8 cellular contexts compared by ENCODE assay signal in the genomic region with DNA sequence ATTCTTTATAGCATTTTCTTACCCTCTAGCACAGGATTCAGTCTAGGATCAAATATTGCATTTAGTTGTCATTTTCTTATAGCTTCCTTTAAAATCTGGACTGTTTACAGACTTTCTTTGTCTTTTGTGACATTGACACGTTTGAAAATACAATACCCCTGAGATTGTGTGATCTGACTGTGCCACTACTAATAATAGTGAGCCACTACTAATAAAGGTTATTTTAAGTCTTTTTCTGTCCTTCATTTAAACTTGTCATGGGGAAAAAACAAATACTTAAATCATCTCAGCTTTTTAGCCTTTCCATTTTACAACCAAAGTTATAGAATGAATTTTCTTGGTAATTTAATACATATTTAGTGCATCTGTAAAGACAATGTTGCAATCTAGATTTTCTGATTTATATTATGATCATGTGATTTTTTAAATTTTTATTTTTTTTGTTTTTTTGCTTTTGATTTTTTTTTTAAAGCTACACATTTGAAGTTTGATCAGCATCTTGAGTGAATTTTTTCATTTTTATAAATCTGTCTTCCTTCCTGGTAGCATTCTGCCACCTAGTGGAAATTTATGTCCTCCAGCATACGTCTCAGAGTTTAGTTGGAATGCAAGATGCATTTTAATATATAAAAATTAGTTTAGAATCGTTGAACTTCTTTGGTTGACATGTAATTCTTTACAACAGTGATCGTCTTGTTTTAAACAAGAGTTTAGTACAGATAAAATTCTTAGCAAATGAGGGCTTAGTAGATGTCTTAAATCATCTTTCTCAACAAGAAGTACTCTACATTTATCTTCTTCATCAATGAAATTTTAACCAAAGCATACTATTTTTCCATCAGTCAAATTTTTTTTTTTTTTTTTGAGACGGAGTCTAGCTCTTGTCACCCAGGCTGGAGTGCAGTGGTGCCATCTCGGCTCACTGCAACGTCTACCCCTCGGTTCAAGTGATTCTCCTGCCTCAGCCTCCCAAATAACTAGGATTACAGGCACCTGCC.
DNase-seq lines count a peak whose midpoint lies in the region; ATAC-seq, FAIRE-seq and TF ChIP-seq lines count a peak whose summit lies in the region.

No MANE protein-coding gene starts in this region.

- no peaks in the 10 kb centered on the region for H3K9me3 ChIP-seq in K562 (replicated peaks; ENCODE audit: control insufficient read depth, insufficient read depth, low read depth, low read length)
- H3K9me3 ChIP-seq in kidney (ENCODE audit: control insufficient read depth in 1 of 2, low read length in 2 of 2), result no peaks in the 10 kb centered on the region

- H3K4me3 ChIP-seq in H7 (ENCODE audit: insufficient read depth, low read depth, low read length) (no peak overlapping the region), K562 (no peak overlapping the region), kidney (ENCODE audit: low read length in 2 of 2) (no peak overlapping the region)

- peaks cover 7% of the 10 kb centered on the region for H3K36me3 Mint-ChIP-seq in type B pancreatic cell

- TF ChIP-seq CTCF in K562 (IDR thresholded peaks at IDR 0.05 in 2 of 3, conservative IDR thresholded peaks at IDR 0.05 in 1 of 3; ENCODE audit: insufficient read depth in 2 of 3, low read depth in 1 of 3, low read length in 3 of 3) (peak in 2 of 3 experiments; percentile 57 to 90; a peak in 4 of 6 replicates), kidney (IDR thresholded peaks at IDR 0.05; ENCODE audit: borderline replicate concordance, extremely low read depth, insufficient read depth) (peak; percentile 74), type B pancreatic cell (conservative IDR thresholded peaks at IDR 0.05) (peak; percentile 94)

- H3K36me3 ChIP-seq in H7 (replicated peaks; ENCODE audit: control insufficient read depth, insufficient read depth, low read length) (no peaks in the 10 kb centered on the region), K562 (ENCODE audit: control insufficient read depth, insufficient read depth, low read length) (peaks cover 24% of the 10 kb centered on the region; the same call in 1 of the 3 replicates), kidney (ENCODE audit: control insufficient read depth in 1 of 2, insufficient read depth in 2 of 2, low read length in 2 of 2) (no peaks in the 10 kb centered on the region)

- no peaks in the 10 kb centered on the region for H3K27me3 ChIP-seq in H7 (ENCODE audit: control insufficient read depth, insufficient read depth, low read length)
- no peaks in the 10 kb centered on the region for H3K27me3 ChIP-seq in K562 (ENCODE audit: control insufficient read depth in 2 of 2, insufficient read depth in 2 of 2, low read length in 2 of 2)

- ATAC-seq in K562, result peak; percentile 73
- no peak for ATAC-seq in HG03432 (IDR thresholded peaks at IDR 0.05; ENCODE audit: unreplicated experiment)
- no peak for ATAC-seq in GM19023 (IDR thresholded peaks at IDR 0.05; ENCODE audit: unreplicated experiment)

- no peak overlapping the region for H3K4me2 ChIP-seq in K562 (ENCODE audit: insufficient read depth, low read length)

- no peak overlapping the region for H3K27ac Mint-ChIP-seq in type B pancreatic cell

- H3K4me1 ChIP-seq in K562 (replicated peaks in 1 of 2; ENCODE audit: control insufficient read depth in 2 of 2, insufficient read depth in 2 of 2, low read length in 2 of 2) (peaks cover 0 to 3% of the 10 kb centered on the region in 2 experiments; a peak in 1 of 5 replicates), kidney (ENCODE audit: control insufficient read depth in 1 of 2, insufficient read depth in 1 of 2, low read depth in 1 of 2, low read length in 2 of 2) (no peaks in the 10 kb centered on the region)

- DNase-seq in COLO668 (lab: John Stamatoyannopoulos, UW; ENCODE audit: unreplicated experiment) (peak; percentile 7), H7 (peak; percentile 33), NCI-H526 (lab: John Stamatoyannopoulos, UW) (peak; percentile 60 to 82), K562 (ENCODE audit: extremely low read depth in 1 of 4, low spot score in 3 of 4) (peak in 3 of 4 experiments; percentile 32 to 63 (median 42)), kidney (no peak), type B pancreatic cell (ENCODE audit: extremely low spot score, unreplicated experiment) (no peak)

- H3K9me1 ChIP-seq in K562 (ENCODE audit: control insufficient read depth, insufficient read depth, low read length), result no peaks in the 10 kb centered on the region

- H3K9ac ChIP-seq in K562 (ENCODE audit: insufficient read depth in 1 of 2, low read depth in 2 of 2, low read length in 2 of 2), result no peak overlapping the region
- no peak overlapping the region for H3K9ac ChIP-seq in kidney (ENCODE audit: low read length in 2 of 2)

- no peak for TF ChIP-seq POLR2A in K562 (conservative IDR thresholded peaks at IDR 0.05)

- no peaks in the 10 kb centered on the region for H3K27me3 Mint-ChIP-seq in type B pancreatic cell

- FAIRE-seq in K562 (lab: Jason Lieb, UNC), result peak; percentile 48
- peak; percentile 98 for FAIRE-seq in kidney (lab: Jason Lieb, UNC)

- peaks cover 8% of the 10 kb centered on the region for H3K4me1 Mint-ChIP-seq in type B pancreatic cell (ENCODE audit: unreplicated experiment)

- BruUV-seq in K562 (replicated peaks; lab: Mats Ljungman, UMichigan), result no TSS peak

- no peaks in the 10 kb centered on the region for H4K20me1 ChIP-seq in K562 (replicated peaks; ENCODE audit: control insufficient read depth, insufficient read depth, low read length)

- TF ChIP-seq EP300 in K562 (IDR thresholded peaks at IDR 0.05; ENCODE audit: low read length), result no peak

- in situ Hi-C loops in K562 (cut with MboI), result loop anchor here (5.0 to 10.0 kb wide), 3 partner anchors 116 to 416 kb away; a partner anchor contains a TSS

- no peak overlapping the region for H2AFZ ChIP-seq in K562 (ENCODE audit: low read depth, low read length)

- POLR2A ChIA-PET in K562 (lab: Yijun Ruan, JAX), result interaction anchor here (0.6 to 2.2 kb wide), 3 partner anchors 12 to 973 kb away, joined by 4 to 10 read pairs (median 4); no protein-coding TSS in a partner anchor

- WGBS in K562 (ENCODE audit: insufficient coverage, low coverage, missing lambda C conversion rate), result 39% methylated on average over 6 of the region's 8 CpGs

- no peak overlapping the region for H3K4me3 Mint-ChIP-seq in type B pancreatic cell

- H3K9me3 Mint-ChIP-seq in type B pancreatic cell, result no peaks in the 10 kb centered on the region

- TF ChIP-seq RAD21 in K562 (CRISPR knock-in tag; conservative IDR thresholded peaks at IDR 0.05 in 1 of 2, IDR thresholded peaks at IDR 0.05 in 1 of 2), result peak; percentile 79 to 84

- CTCF ChIA-PET in K562 (lab: Yijun Ruan, JAX; ENCODE audit: low intra/inter-chr PET ratio), result interaction anchor here (0.6 to 2.2 kb wide), 8 partner anchors 86 to 1257 kb away, joined by 3 to 23 read pairs (median 4); no protein-coding TSS in a partner anchor

- peaks cover 15% of the 10 kb centered on the region; the same call in 2 of the 3 replicates for H3K79me2 ChIP-seq in K562 (ENCODE audit: control insufficient read depth, insufficient read depth, low read length)

- H3K27ac ChIP-seq in K562 (ENCODE audit: extremely low read depth, low read depth, low read length), result no peak overlapping the region
- no peak overlapping the region for H3K27ac ChIP-seq in kidney (ENCODE audit: low read depth in 2 of 2, low read length in 2 of 2)

- intact Hi-C loops in K562 (cut with micrococcal nuclease), result loop anchor here (2.0 to 5.0 kb wide), 3 partner anchors 119 to 424 kb away; a partner anchor contains a TSS
- intact Hi-C loops in kidney (cut with DNase I), result no loop called here

TF ChIP-seq in K562, 482 proteins besides CTCF, POLR2A, EP300 and RAD21 (continues in another document):
- TF ChIP-seq NFIX (CRISPR knock-in tag; IDR thresholded peaks at IDR 0.05; ENCODE audit: low read depth) (no peak), ZNF644 (tag; IDR thresholded peaks at IDR 0.05; ENCODE audit: low read depth) (no peak), TFAM (CRISPR knock-in tag; conservative IDR thresholded peaks at IDR 0.05) (no peak), POLR3G (IDR thresholded peaks at IDR 0.05; ENCODE audit: extremely low read depth, insufficient read length, insufficient replicate concordance) (no peak), ETS2 (tag; IDR thresholded peaks at IDR 0.05; ENCODE audit: borderline replicate concordance, poor library complexity, severe bottlenecking) (no peak), ZNF239 (CRISPR knock-in tag; IDR thresholded peaks at IDR 0.05) (no peak), GTF2E2 (tag; IDR thresholded peaks at IDR 0.05) (no peak), ZNF384 (IDR thresholded peaks at IDR 0.05; ENCODE audit: low read depth, low read length) (peak; percentile 83), ZNF146 (CRISPR knock-in tag; IDR thresholded peaks at IDR 0.05; ENCODE audit: unreplicated experiment) (no peak), LARP7 (IDR thresholded peaks at IDR 0.05) (no peak), SMARCE1 (IDR thresholded peaks at IDR 0.05) (no peak), NR1H2 (CRISPR knock-in tag; IDR thresholded peaks at IDR 0.05) (no peak)
- TF ChIP-seq, protein P1, sequence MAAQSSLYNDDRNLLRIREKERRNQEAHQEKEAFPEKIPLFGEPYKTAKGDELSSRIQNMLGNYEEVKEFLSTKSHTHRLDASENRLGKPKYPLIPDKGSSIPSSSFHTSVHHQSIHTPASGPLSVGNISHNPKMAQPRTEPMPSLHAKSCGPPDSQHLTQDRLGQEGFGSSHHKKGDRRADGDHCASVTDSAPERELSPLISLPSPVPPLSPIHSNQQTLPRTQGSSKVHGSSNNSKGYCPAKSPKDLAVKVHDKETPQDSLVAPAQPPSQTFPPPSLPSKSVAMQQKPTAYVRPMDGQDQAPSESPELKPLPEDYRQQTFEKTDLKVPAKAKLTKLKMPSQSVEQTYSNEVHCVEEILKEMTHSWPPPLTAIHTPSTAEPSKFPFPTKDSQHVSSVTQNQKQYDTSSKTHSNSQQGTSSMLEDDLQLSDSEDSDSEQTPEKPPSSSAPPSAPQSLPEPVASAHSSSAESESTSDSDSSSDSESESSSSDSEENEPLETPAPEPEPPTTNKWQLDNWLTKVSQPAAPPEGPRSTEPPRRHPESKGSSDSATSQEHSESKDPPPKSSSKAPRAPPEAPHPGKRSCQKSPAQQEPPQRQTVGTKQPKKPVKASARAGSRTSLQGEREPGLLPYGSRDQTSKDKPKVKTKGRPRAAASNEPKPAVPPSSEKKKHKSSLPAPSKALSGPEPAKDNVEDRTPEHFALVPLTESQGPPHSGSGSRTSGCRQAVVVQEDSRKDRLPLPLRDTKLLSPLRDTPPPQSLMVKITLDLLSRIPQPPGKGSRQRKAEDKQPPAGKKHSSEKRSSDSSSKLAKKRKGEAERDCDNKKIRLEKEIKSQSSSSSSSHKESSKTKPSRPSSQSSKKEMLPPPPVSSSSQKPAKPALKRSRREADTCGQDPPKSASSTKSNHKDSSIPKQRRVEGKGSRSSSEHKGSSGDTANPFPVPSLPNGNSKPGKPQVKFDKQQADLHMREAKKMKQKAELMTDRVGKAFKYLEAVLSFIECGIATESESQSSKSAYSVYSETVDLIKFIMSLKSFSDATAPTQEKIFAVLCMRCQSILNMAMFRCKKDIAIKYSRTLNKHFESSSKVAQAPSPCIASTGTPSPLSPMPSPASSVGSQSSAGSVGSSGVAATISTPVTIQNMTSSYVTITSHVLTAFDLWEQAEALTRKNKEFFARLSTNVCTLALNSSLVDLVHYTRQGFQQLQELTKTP (IDR thresholded peaks at IDR 0.05; ENCODE audit: low read depth in 1 of 2, partially characterized antibody in 2 of 2), result no peak

Comparison
In these comparisons a context has a peak if more than half of its experiments do, and no peak if none do; other contexts are left out.
1. DNase-seq: peak in COLO668 (single experiment), H7 (single experiment), NCI-H526 (2 of 2) and K562 (3 of 4); none in kidney (single experiment) and type B pancreatic cell (single experiment).
2. Peak in every context shown above with its lines, with median percentiles within 50 percentile points of each other: CTCF ChIP-seq.